1 cellular context compared by ENCODE assay signal in the genomic region with DNA sequence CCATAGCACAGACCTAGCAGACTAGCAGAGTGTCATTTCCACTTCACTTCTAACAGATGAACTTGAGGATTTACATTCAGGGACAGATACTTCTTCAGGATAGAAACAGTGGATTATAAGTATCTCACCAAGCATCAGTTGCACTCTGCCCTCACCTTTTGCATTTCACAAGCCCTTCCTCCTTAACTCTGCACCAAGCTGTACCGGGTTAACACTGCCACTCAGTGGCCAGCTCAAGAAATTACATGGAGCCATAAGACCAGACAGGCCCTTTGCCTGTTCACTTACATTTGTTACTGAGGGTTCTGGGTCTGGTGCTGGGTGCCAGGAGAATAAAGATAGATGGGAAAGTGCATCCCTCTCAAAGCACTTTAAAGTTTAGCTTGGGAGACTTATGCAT.
TF ChIP-seq lines count a peak whose summit lies in the region.

No MANE protein-coding gene starts in this region.

TF ChIP-seq in A549, 52 proteins besides CTCF, POLR2A, EP300 and RAD21 (continued from another document):
- TF ChIP-seq, protein P1, sequence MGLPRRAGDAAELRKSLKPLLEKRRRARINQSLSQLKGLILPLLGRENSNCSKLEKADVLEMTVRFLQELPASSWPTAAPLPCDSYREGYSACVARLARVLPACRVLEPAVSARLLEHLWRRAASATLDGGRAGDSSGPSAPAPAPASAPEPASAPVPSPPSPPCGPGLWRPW (IDR thresholded peaks at IDR 0.05) = no peak
- TF ChIP-seq MAFK (IDR thresholded peaks at IDR 0.05; ENCODE audit: partially characterized antibody) (no peak), CBX8 (IDR thresholded peaks at IDR 0.05) (no peak), ESRRA (IDR thresholded peaks at IDR 0.05; ENCODE audit: borderline replicate concordance, low read length) (no peak), RFX5 (IDR thresholded peaks at IDR 0.05) (no peak)
- TF ChIP-seq, protein P2, sequence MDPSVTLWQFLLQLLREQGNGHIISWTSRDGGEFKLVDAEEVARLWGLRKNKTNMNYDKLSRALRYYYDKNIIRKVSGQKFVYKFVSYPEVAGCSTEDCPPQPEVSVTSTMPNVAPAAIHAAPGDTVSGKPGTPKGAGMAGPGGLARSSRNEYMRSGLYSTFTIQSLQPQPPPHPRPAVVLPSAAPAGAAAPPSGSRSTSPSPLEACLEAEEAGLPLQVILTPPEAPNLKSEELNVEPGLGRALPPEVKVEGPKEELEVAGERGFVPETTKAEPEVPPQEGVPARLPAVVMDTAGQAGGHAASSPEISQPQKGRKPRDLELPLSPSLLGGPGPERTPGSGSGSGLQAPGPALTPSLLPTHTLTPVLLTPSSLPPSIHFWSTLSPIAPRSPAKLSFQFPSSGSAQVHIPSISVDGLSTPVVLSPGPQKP (IDR thresholded peaks at IDR 0.05; ENCODE audit: low read depth, low read length) = no peak
